Comparison of ENCODE assay signal across 8 cellular contexts in genomic region chr7:87059525-87060287, GRCh38. TPM values are rescaled to one million over a fixed set of nuclear protein-coding genes. Genes with fewer than 3 reads are reported as not detected.
DNase-seq lines count a peak whose midpoint lies in the region; ATAC-seq and TF ChIP-seq lines count a peak whose summit lies in the region.

TSS of gene ELAPOR2 (minus strand) at chr7:87059654. CDS start at chr7:87059513, 141 bp downstream.

- CTCF ChIA-PET in HEK293 (lab: Yijun Ruan, JAX): interaction anchor here (0.6 to 1.7 kb wide), 5 partner anchors 15 to 115 kb away, joined by 3 to 14 read pairs (median 4); no protein-coding TSS in a partner anchor

- H3K27me3 Mint-ChIP-seq in activated naive CD8-positive, alpha-beta T cell treated with anti-CD3 and anti-CD28 coated beads, Interleukin-2, amount 50 U/mL, for 24 hours: peaks cover 6% of the 10 kb centered on the region

- no peaks in the 10 kb centered on the region for H3K9me3 ChIP-seq in HEK293 (ENCODE audit: control insufficient read depth, insufficient read depth, low read depth, low read length)
- H3K9me3 ChIP-seq in heart right ventricle: no peaks in the 10 kb centered on the region
- no peaks in the 10 kb centered on the region for H3K9me3 ChIP-seq in upper lobe of left lung

- H3K4me3 ChIP-seq in HEK293 (ENCODE audit: low read depth, low read length) (peak within 1 kb of the TSS; percentile 64), NB4 (ENCODE audit: low read depth, low read length) (peak within 1 kb of the TSS; percentile 49), heart right ventricle (peak within 1 kb of the TSS; percentile 41 to 83 (median 68)), upper lobe of left lung (peak within 1 kb of the TSS; percentile 49 to 88 (median 79))

- no peaks in the 10 kb centered on the region for H3K9me3 Mint-ChIP-seq in activated naive CD8-positive, alpha-beta T cell treated with anti-CD3 and anti-CD28 coated beads, Interleukin-2, amount 50 U/mL, for 24 hours

- POLR2A ChIA-PET in HEK293 (lab: Yijun Ruan, JAX): interaction anchor here (0.8 to 2.3 kb wide), 5 partner anchors 68 to 161 kb away, joined by 3 to 16 read pairs (median 5); partner anchors contain the start of genes DMTF1 and TMEM243

- DNase-seq in GM10266 (ENCODE audit: extremely low spot score) (peak; percentile 94), NB4 (ENCODE audit: low read depth) (peak; percentile 78), SW 1271 (lab: John Stamatoyannopoulos, UW) (peak; percentile 14 to 47), heart right ventricle (peak; percentile 76 to 84), posterior vena cava (ENCODE audit: low spot score) (peak; percentile 91), upper lobe of left lung (peak; percentile 76 to 97)
- peak; percentile 83 for DNase-seq in activated naive CD8-positive, alpha-beta T cell treated with anti-CD3 and anti-CD28 coated beads, Interleukin-2, amount 50 U/mL, for 24 hours

- H3K27ac ChIP-seq in HEK293 (ENCODE audit: extremely low read depth, low read depth, low read length): peak within 1 kb of the TSS; percentile 30; the same call in 1 of the 2 replicates
- peak within 1 kb of the TSS in 8 of 10 donors; percentile 23 to 69 (median 60) for H3K27ac ChIP-seq in heart right ventricle
- peak within 1 kb of the TSS; percentile 51 to 89 (median 66) for H3K27ac ChIP-seq in upper lobe of left lung

- 1% methylated on average over 52 to 68 of the region's 70 CpGs for WGBS in heart right ventricle, 2 donors
- WGBS in upper lobe of left lung, 2 donors: 1 to 7% methylated on average over 6 to 39 of the region's 70 CpGs

- peak; percentile 94 for ATAC-seq in activated naive CD8-positive, alpha-beta T cell treated with anti-CD3 and anti-CD28 coated beads, Interleukin-2, amount 50 U/mL, for 24 hours
- ATAC-seq in heart right ventricle (peak; percentile 96 to 99 (median 98)), upper lobe of left lung (ENCODE audit: low FRiP score in 2 of 2) (peak; percentile 95 to 97)

- H3K4me3 Mint-ChIP-seq in activated naive CD8-positive, alpha-beta T cell treated with anti-CD3 and anti-CD28 coated beads, Interleukin-2, amount 50 U/mL, for 24 hours: peak within 1 kb of the TSS; percentile 76

- H3K4me1 ChIP-seq in HEK293 (ENCODE audit: control insufficient read depth, insufficient read depth, low read length): no peaks in the 10 kb centered on the region; the same call in 1 of the 2 replicates
- peaks cover 4 to 45% (median 16%) of the 10 kb centered on the region in 9 donors for H3K4me1 ChIP-seq in heart right ventricle
- H3K4me1 ChIP-seq in upper lobe of left lung: peaks cover 4 to 17% (median 10%) of the 10 kb centered on the region in 4 donors

- TF ChIP-seq POLR2A in NB4 (IDR thresholded peaks at IDR 0.05; ENCODE audit: extremely low read depth, insufficient read length) (no peak), upper lobe of left lung (IDR thresholded peaks at IDR 0.05) (peak in 1 of 4 donors; percentile 76)

- peak within 1 kb of the TSS; percentile 40 for H3K27ac Mint-ChIP-seq in activated naive CD8-positive, alpha-beta T cell treated with anti-CD3 and anti-CD28 coated beads, Interleukin-2, amount 50 U/mL, for 24 hours

- H3K27me3 ChIP-seq in heart right ventricle (peaks cover 0 to 21% (median 0%) of the 10 kb centered on the region in 7 donors), upper lobe of left lung (peaks cover 0 to 5% (median 0%) of the 10 kb centered on the region in 4 donors)

- no peak for TF ChIP-seq EP300 in upper lobe of left lung (IDR thresholded peaks at IDR 0.05)

- TF ChIP-seq CTCF in GM10266 (IDR thresholded peaks at IDR 0.05; ENCODE audit: control insufficient read depth, insufficient read depth, low read depth, missing control alignments): peak; percentile 76
- TF ChIP-seq CTCF in HEK293 (tag by site-specific recombination; IDR thresholded peaks at IDR 0.05): peak; percentile 30; the same call in 1 of the 2 replicates
- TF ChIP-seq CTCF in NB4 (IDR thresholded peaks at IDR 0.05; ENCODE audit: low read depth, low read length): peak; percentile 40
- TF ChIP-seq CTCF in heart right ventricle (IDR thresholded peaks at IDR 0.05): peak; percentile 22 to 73 (median 49)
- peak in 5 of 6 experiments; percentile 47 to 77 (median 69) for TF ChIP-seq CTCF in upper lobe of left lung (IDR thresholded peaks at IDR 0.05)

- H3K36me3 ChIP-seq in HEK293 (ENCODE audit: control insufficient read depth in 2 of 2, insufficient read depth in 1 of 2, low read length in 2 of 2): no peaks in the 10 kb centered on the region
- H3K36me3 ChIP-seq in heart right ventricle: no peaks in the 10 kb centered on the region
- no peaks in the 10 kb centered on the region for H3K36me3 ChIP-seq in upper lobe of left lung

- no peaks in the 10 kb centered on the region for H3K36me3 Mint-ChIP-seq in activated naive CD8-positive, alpha-beta T cell treated with anti-CD3 and anti-CD28 coated beads, Interleukin-2, amount 50 U/mL, for 24 hours (ENCODE audit: low read depth)

- intact Hi-C loops in heart right ventricle (cut with DNase I) (loop anchor here in 8 of 10 donors (5.0 to 10.0 kb wide), 10 partner anchors 55 to 175 kb away; partner anchors contain the start of genes DMTF1 (in 3 of the 8) and TMEM243 (in 2 of the 8)), posterior vena cava (cut with DNase I) (no loop called here)

- H3K4me1 Mint-ChIP-seq in activated naive CD8-positive, alpha-beta T cell treated with anti-CD3 and anti-CD28 coated beads, Interleukin-2, amount 50 U/mL, for 24 hours: peaks cover 16% of the 10 kb centered on the region

TF ChIP-seq in HEK293, 187 proteins besides CTCF, POLR2A, EP300 and RAD21 (continues in another document):
- TF ChIP-seq ZNF10 (tag by site-specific recombination; IDR thresholded peaks at IDR 0.05) (no peak), ZBTB17 (tag by site-specific recombination; IDR thresholded peaks at IDR 0.05) (peak; percentile 45), ZNF514 (tag by site-specific recombination; IDR thresholded peaks at IDR 0.05) (no peak), ZNF335 (tag by site-specific recombination; conservative IDR thresholded peaks at IDR 0.05) (peak; percentile 75), KLF16 (tag by site-specific recombination; IDR thresholded peaks at IDR 0.05) (no peak), ZNF707 (tag by site-specific recombination; IDR thresholded peaks at IDR 0.05) (no peak), ZNF366 (tag by site-specific recombination; conservative IDR thresholded peaks at IDR 0.05) (0 out of 2 replicates have a peak, but pooled peaks have one; percentile 18), PBX3 (CRISPR knock-in tag; IDR thresholded peaks at IDR 0.05) (peak; percentile 93; the same call in 1 of the 2 replicates), ZBTB8A (tag by site-specific recombination; IDR thresholded peaks at IDR 0.05) (peak; percentile 91), BCL11A (tag by site-specific recombination; IDR thresholded peaks at IDR 0.05; ENCODE audit: low read depth) (no peak), ZXDB (tag by site-specific recombination; IDR thresholded peaks at IDR 0.05) (peak; percentile 91), TRIM28 (IDR thresholded peaks at IDR 0.05; ENCODE audit: borderline replicate concordance, low read length) (0 out of 2 replicates have a peak, but pooled peaks have one; percentile 43), ZNF548 (tag by site-specific recombination; IDR thresholded peaks at IDR 0.05) (no peak), ZNF701 (tag by site-specific recombination; IDR thresholded peaks at IDR 0.05) (no peak), ZNF664 (tag by site-specific recombination; IDR thresholded peaks at IDR 0.05) (no peak), ZNF654 (tag by site-specific recombination; IDR thresholded peaks at IDR 0.05; ENCODE audit: low read depth) (no peak), ZNF555 (tag by site-specific recombination; conservative IDR thresholded peaks at IDR 0.05) (no peak), SP7 (tag by site-specific recombination; IDR thresholded peaks at IDR 0.05) (peak; percentile 10), ZNF704 (tag by site-specific recombination; IDR thresholded peaks at IDR 0.05) (no peak), GLI4 (tag by site-specific recombination; IDR thresholded peaks at IDR 0.05) (no peak), ZBTB26 (tag by site-specific recombination; optimal IDR thresholded peaks at IDR 0.05) (peak; percentile 53)

RNA-seq across cellular contexts. Expression of gene ELAPOR2, which starts in this region (rescaled TPM):
- 1 to 10 TPM; 2.5 to 7.5 (median 4.7) TPM for total RNA-seq in heart right ventricle
- 1 to 10 TPM; 1.4 to 1.8 TPM for polyA plus RNA-seq in heart right ventricle
- total RNA-seq in posterior vena cava: 10 to 100 TPM; 17.8 to 20.4 TPM
- total RNA-seq in upper lobe of left lung: 100 to 1,000 TPM in 1 of 6 donors, 10 to 100 TPM in 5; 25.4 to 107 (median 71.0) TPM

Comparison
In these comparisons a context has a peak if more than half of its experiments do, and no peak if none do; other contexts are left out.
1. Peak in every context shown above with its lines: DNase-seq, ATAC-seq, H3K4me3 ChIP-seq and H3K27ac ChIP-seq.
2. DNase-seq: peak in every context shown above with its lines; median percentile 94 in GM10266; 91 in posterior vena cava; 86 in upper lobe of left lung; 83 in activated naive CD8-positive, alpha-beta T cell treated with anti-CD3 and anti-CD28 coated beads, Interleukin-2, amount 50 U/mL, for 24 hours; 80 in heart right ventricle; 78 in NB4; 30 in SW 1271.
3. intact Hi-C loops: an anchor here in heart right ventricle (5.0 to 10.0 kb wide); none called in posterior vena cava.